8 cellular contexts compared by ENCODE assay signal in the genomic region with DNA sequence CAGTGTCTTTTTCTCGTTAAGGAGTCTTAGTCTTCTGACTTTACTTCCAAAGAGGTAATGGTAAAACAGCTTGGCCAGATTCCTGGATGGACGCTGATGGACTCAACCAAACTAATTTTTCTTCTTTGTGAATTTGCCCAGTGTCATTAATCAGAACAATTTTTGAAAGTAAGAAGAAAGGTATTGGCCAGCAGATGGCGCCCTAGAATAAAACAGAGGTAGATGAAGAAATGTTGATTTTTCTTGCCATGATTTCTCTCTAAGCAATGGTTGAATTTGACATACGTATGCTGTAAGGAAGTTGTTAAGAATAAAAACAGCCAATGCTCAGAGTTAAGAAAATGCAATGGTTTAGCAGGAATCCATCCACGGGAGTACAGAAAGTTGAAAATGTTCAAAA.
DNase-seq lines count a peak whose midpoint lies in the region; ATAC-seq and TF ChIP-seq lines count a peak whose summit lies in the region.

No MANE protein-coding gene starts in this region.

- DNase-seq in GM06990 (ENCODE audit: extremely low read depth, insufficient read length) (peak; percentile 6), NCI-H1105 (lab: John Stamatoyannopoulos, UW) (peak; percentile 71), T-helper 22 cell (ENCODE audit: low read depth) (peak; percentile 1), cardiac fibroblast (ENCODE audit: low read depth in 2 of 2) (peak; percentile 56 to 58), mesendoderm (peak; percentile 65)
- peak; percentile 23 for DNase-seq in stimulated activated naive CD4-positive, alpha-beta T cell treated with Interleukin-2 at 50 U/mL for 16 hours (lab: John Stamatoyannopoulos, UW)

- no peak overlapping the region for H4K8ac ChIP-seq in mesendoderm (ENCODE audit: low read depth, low read length)

- H3K18ac ChIP-seq in mesendoderm (ENCODE audit: low read length), result no peak overlapping the region

- H3K27me3 ChIP-seq in GM06990 (replicated peaks; ENCODE audit: control insufficient read depth, insufficient read depth, low read length), result no peaks in the 10 kb centered on the region
- H3K27me3 ChIP-seq in mesendoderm (ENCODE audit: insufficient read depth, low read length, poor library complexity), result no peaks in the 10 kb centered on the region

- no peak overlapping the region for H2BK5ac ChIP-seq in mesendoderm (ENCODE audit: low read length)

- no peak overlapping the region for H3K23ac ChIP-seq in mesendoderm (ENCODE audit: low read length)

- H3K79me1 ChIP-seq in mesendoderm (ENCODE audit: low read length), result no peaks in the 10 kb centered on the region

- ATAC-seq in HG03571 (IDR thresholded peaks at IDR 0.05; ENCODE audit: unreplicated experiment) (no peak), HG03025 (IDR thresholded peaks at IDR 0.05; ENCODE audit: low FRiP score, unreplicated experiment) (no peak)

- H2AK5ac ChIP-seq in mesendoderm (ENCODE audit: low read length), result no peak overlapping the region

- no peak overlapping the region for H3K56ac ChIP-seq in mesendoderm (ENCODE audit: low read length)

- no CpG with 5 or more reads among the region's 5 CpGs for WGBS in mesendoderm (ENCODE audit: extremely low coverage, insufficient coverage, low lambda C conversion rate)

- H3K4me3 ChIP-seq in GM06990 (replicated peaks; ENCODE audit: low read depth, low read length), result no peak overlapping the region
- H3K4me3 ChIP-seq in cardiac fibroblast (replicated peaks in 1 of 2; ENCODE audit: low read depth in 2 of 2, low read length in 2 of 2), result no peak overlapping the region
- no peak overlapping the region for H3K4me3 ChIP-seq in mesendoderm (ENCODE audit: low read length)

- TF ChIP-seq CTCF in GM06990 (IDR thresholded peaks at IDR 0.05; ENCODE audit: insufficient read depth, low read length, poor library complexity, severe bottlenecking) (peak; percentile 57), cardiac fibroblast (IDR thresholded peaks at IDR 0.05; ENCODE audit: low read depth, low read length) (peak; percentile 37)

- H3K79me2 ChIP-seq in mesendoderm (ENCODE audit: control insufficient read depth, insufficient read depth, low read length), result no peaks in the 10 kb centered on the region

- H3K36me3 ChIP-seq in GM06990 (ENCODE audit: control insufficient read depth, insufficient read depth, low read length) (no peaks in the 10 kb centered on the region), mesendoderm (ENCODE audit: control insufficient read depth, insufficient read depth, low read length) (no peaks in the 10 kb centered on the region)

- H3K4me2 ChIP-seq in mesendoderm (ENCODE audit: low read length), result no peak overlapping the region

- no peak overlapping the region for H3K9ac ChIP-seq in mesendoderm (ENCODE audit: low read length)

- H3K4me1 ChIP-seq in mesendoderm (ENCODE audit: control insufficient read depth, low read depth, low read length), result no peaks in the 10 kb centered on the region

- H4K5ac ChIP-seq in mesendoderm (ENCODE audit: low read length), result no peak overlapping the region

- H3K4ac ChIP-seq in mesendoderm (ENCODE audit: low read depth, low read length), result no peak overlapping the region

- no peak overlapping the region for H2BK120ac ChIP-seq in mesendoderm (ENCODE audit: low read depth, low read length)

- no peak overlapping the region for H3K27ac ChIP-seq in mesendoderm (ENCODE audit: low read depth, low read length)

- no peak overlapping the region for H2BK15ac ChIP-seq in mesendoderm (replicated peaks; ENCODE audit: low read depth)

Comparison
In these comparisons a context has a peak if more than half of its experiments do, and no peak if none do; other contexts are left out.
1. DNase-seq: peak in every context shown above with its lines; median percentile 71 in NCI-H1105; 65 in mesendoderm; 57 in cardiac fibroblast; 23 in stimulated activated naive CD4-positive, alpha-beta T cell treated with Interleukin-2 at 50 U/mL for 16 hours; 6 in GM06990; 1 in T-helper 22 cell.